9 cellular contexts compared by ENCODE assay signal in genomic region chr12:20950248-20950647, GRCh38.
DNase-seq lines count a peak whose midpoint lies in the region; FAIRE-seq and TF ChIP-seq lines count a peak whose summit lies in the region.
"Had no signal": no experiment of that assay in that cellular context is flagged by ENCODE, and none has a peak within 500 bp of the region (broad histone marks: within the 10 kb centered on the region; RNA-seq: fewer than 3 reads in every experiment).

No MANE protein-coding gene starts in this region.

- no peak for TF ChIP-seq POLR2A in GM12891 (IDR thresholded peaks at IDR 0.05; ENCODE audit: low read depth, low read length)

- intact Hi-C loops in cardiac septum (cut with DNase I) = no loop called here

- H3K4me3 ChIP-seq in retinal pigment epithelial cell (ENCODE audit: low read length) = no peak overlapping the region

- DNase-seq in GM12891 (ENCODE audit: insufficient read length, low spot score) = no peak
- peak; percentile 2 for DNase-seq in HCEC 1CT
- DNase-seq in NCI-H146 treated with DMSO at 0.1 percent for 48 hours (lab: John Stamatoyannopoulos, UW; ENCODE audit: unreplicated experiment) = peak; percentile 13
- DNase-seq in brain pericyte (ENCODE audit: low read depth, low spot score) = peak; percentile 5
- DNase-seq in retinal pigment epithelial cell (ENCODE audit: low read depth) = no peak
- no peak for DNase-seq in DMS79 treated with DMSO at 0.1 percent for 48 hours (lab: John Stamatoyannopoulos, UW)
- DNase-seq in GOT3 (lab: John Stamatoyannopoulos, UW) = no peak
- DNase-seq in cardiac septum (ENCODE audit: low spot score) = no peak

- peak; percentile 66 for FAIRE-seq in GM12891 (lab: Jason Lieb, UNC)
- FAIRE-seq: islet of Langerhans had no signal

- TF ChIP-seq CTCF in retinal pigment epithelial cell (conservative IDR thresholded peaks at IDR 0.05; ENCODE audit: low read depth, low read length) = peak; percentile 29

TF ChIP-seq in GM12891, 5 proteins besides CTCF, POLR2A, EP300 and RAD21:
- TF ChIP-seq TAF1 (IDR thresholded peaks at IDR 0.05; ENCODE audit: low read depth, low read length) = no peak

Comparison
In these comparisons a context has a peak if more than half of its experiments do, and no peak if none do; other contexts are left out.
1. DNase-seq: peak in HCEC 1CT (single experiment), NCI-H146 treated with DMSO at 0.1 percent for 48 hours (single experiment) and brain pericyte (single experiment); none in GM12891 (single experiment), retinal pigment epithelial cell (single experiment), DMS79 treated with DMSO at 0.1 percent for 48 hours (single experiment), GOT3 (single experiment) and cardiac septum (single experiment).